In genomic region chr14:104146651-104147345, GRCh38 we compare ENCODE assay signal across 1 cellular context.
TF ChIP-seq lines count a peak whose summit lies in the region.

No MANE protein-coding gene starts in this region.

TF ChIP-seq in WTC11, 78 proteins besides CTCF, POLR2A, EP300 and RAD21 (continued from another document):
- TF ChIP-seq, protein P1, sequence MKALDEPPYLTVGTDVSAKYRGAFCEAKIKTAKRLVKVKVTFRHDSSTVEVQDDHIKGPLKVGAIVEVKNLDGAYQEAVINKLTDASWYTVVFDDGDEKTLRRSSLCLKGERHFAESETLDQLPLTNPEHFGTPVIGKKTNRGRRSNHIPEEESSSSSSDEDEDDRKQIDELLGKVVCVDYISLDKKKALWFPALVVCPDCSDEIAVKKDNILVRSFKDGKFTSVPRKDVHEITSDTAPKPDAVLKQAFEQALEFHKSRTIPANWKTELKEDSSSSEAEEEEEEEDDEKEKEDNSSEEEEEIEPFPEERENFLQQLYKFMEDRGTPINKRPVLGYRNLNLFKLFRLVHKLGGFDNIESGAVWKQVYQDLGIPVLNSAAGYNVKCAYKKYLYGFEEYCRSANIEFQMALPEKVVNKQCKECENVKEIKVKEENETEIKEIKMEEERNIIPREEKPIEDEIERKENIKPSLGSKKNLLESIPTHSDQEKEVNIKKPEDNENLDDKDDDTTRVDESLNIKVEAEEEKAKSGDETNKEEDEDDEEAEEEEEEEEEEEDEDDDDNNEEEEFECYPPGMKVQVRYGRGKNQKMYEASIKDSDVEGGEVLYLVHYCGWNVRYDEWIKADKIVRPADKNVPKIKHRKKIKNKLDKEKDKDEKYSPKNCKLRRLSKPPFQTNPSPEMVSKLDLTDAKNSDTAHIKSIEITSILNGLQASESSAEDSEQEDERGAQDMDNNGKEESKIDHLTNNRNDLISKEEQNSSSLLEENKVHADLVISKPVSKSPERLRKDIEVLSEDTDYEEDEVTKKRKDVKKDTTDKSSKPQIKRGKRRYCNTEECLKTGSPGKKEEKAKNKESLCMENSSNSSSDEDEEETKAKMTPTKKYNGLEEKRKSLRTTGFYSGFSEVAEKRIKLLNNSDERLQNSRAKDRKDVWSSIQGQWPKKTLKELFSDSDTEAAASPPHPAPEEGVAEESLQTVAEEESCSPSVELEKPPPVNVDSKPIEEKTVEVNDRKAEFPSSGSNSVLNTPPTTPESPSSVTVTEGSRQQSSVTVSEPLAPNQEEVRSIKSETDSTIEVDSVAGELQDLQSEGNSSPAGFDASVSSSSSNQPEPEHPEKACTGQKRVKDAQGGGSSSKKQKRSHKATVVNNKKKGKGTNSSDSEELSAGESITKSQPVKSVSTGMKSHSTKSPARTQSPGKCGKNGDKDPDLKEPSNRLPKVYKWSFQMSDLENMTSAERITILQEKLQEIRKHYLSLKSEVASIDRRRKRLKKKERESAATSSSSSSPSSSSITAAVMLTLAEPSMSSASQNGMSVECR (CRISPR knock-in tag; IDR thresholded peaks at IDR 0.05; ENCODE audit: borderline replicate concordance): no peak
- TF ChIP-seq HMGA2 (CRISPR knock-in tag; IDR thresholded peaks at IDR 0.05) (no peak), FOXP4 (CRISPR knock-in tag; IDR thresholded peaks at IDR 0.05) (no peak), ATF6 (CRISPR knock-in tag; IDR thresholded peaks at IDR 0.05) (no peak), TCF7 (CRISPR knock-in tag; IDR thresholded peaks at IDR 0.05; ENCODE audit: low read depth) (no peak), USF1 (CRISPR knock-in tag; IDR thresholded peaks at IDR 0.05) (no peak), ZNF219 (CRISPR knock-in tag; IDR thresholded peaks at IDR 0.05; ENCODE audit: borderline replicate concordance) (no peak), ZNF121 (CRISPR knock-in tag; IDR thresholded peaks at IDR 0.05) (no peak), IRF1 (CRISPR knock-in tag; IDR thresholded peaks at IDR 0.05) (no peak), NR2C2 (CRISPR knock-in tag; IDR thresholded peaks at IDR 0.05) (no peak), ZNF532 (CRISPR knock-in tag; IDR thresholded peaks at IDR 0.05; ENCODE audit: borderline replicate concordance) (no peak)
- TF ChIP-seq, protein P2, sequence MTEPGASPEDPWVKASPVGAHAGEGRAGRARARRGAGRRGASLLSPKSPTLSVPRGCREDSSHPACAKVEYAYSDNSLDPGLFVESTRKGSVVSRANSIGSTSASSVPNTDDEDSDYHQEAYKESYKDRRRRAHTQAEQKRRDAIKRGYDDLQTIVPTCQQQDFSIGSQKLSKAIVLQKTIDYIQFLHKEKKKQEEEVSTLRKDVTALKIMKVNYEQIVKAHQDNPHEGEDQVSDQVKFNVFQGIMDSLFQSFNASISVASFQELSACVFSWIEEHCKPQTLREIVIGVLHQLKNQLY (CRISPR knock-in tag; IDR thresholded peaks at IDR 0.05): no peak
TF ChIP-seq in WTC11: peak in this region for 0.
